In genomic region chr10:68560201-68560915, GRCh38 we compare ENCODE assay signal across 9 cellular contexts. TPM values are rescaled to one million over a fixed set of nuclear protein-coding genes. Genes with fewer than 3 reads are reported as not detected.
DNase-seq lines count a peak whose midpoint lies in the region; ATAC-seq and TF ChIP-seq lines count a peak whose summit lies in the region.
"Had no signal": no experiment of that assay in that cellular context is flagged by ENCODE, and none has a peak within 500 bp of the region (broad histone marks: within the 10 kb centered on the region; RNA-seq: fewer than 3 reads in every experiment).

TET1 (plus strand) TSS chr10:68560337; CDS start chr10:68572339, 12,002 bp downstream.

- peak within 1 kb of the TSS; percentile 50 for H3K27ac ChIP-seq in fibroblast of lung (ENCODE audit: insufficient read depth, low read length)
- no peak within 1 kb of the TSS for H3K27ac ChIP-seq in aorta (ENCODE audit: low read depth in 1 of 2, low read length in 2 of 2)
- H3K27ac ChIP-seq: epithelial cell of prostate had no signal

- H3K4me3 Mint-ChIP-seq in activated CD8-positive, alpha-beta T cell treated with anti-CD3 and anti-CD28 coated beads for 36 hours: peak within 1 kb of the TSS; percentile 71
- peak within 1 kb of the TSS; percentile 75 to 94 (median 88) for H3K4me3 Mint-ChIP-seq in naive B cell

- peak; percentile 64 for ATAC-seq in activated CD8-positive, alpha-beta T cell treated with anti-CD3 and anti-CD28 coated beads for 36 hours
- ATAC-seq in naive B cell (ENCODE audit: low read depth in 2 of 2) (peak; percentile 29 to 40), aorta (ENCODE audit: low FRiP score) (peak; percentile 73), HG02623 (IDR thresholded peaks at IDR 0.05; ENCODE audit: unreplicated experiment) (no peak)

- POLR2A ChIA-PET in activated CD8-positive, alpha-beta T cell treated with anti-CD3 and anti-CD28 coated beads for 36 hours (lab: Charles Lee): interaction anchor here (0.9 to 1.1 kb wide), 2 partner anchors 40 to 51 kb away, joined by 3 to 6 read pairs; no protein-coding TSS in a partner anchor

- H2AFZ ChIP-seq in fibroblast of lung (ENCODE audit: low read length): peak within 1 kb of the TSS; percentile 69

- intact Hi-C loops in activated CD8-positive, alpha-beta T cell treated with anti-CD3 and anti-CD28 coated beads for 36 hours (cut with micrococcal nuclease): no loop called here
- intact Hi-C loops in aorta (cut with DNase I): loop anchor here in 1 of 2 donors (5.0 kb wide), 1 partner anchor 162 kb away; the partner anchor contains the start of gene CCAR1

- peaks cover 4% of the 10 kb centered on the region for H3K4me1 ChIP-seq in fibroblast of lung (ENCODE audit: control insufficient read depth, extremely low read depth, insufficient read depth, low read length)
- H3K4me1 ChIP-seq in aorta (ENCODE audit: control insufficient read depth in 1 of 2, insufficient read depth in 2 of 2, low read length in 2 of 2): no peaks in the 10 kb centered on the region

- H3K36me3 ChIP-seq in fibroblast of lung (ENCODE audit: control insufficient read depth, insufficient read depth, low read length) (no peaks in the 10 kb centered on the region), aorta (ENCODE audit: control insufficient read depth in 1 of 2, insufficient read depth in 2 of 2, low read length in 1 of 2) (no peaks in the 10 kb centered on the region)

- H3K36me3 Mint-ChIP-seq in activated CD8-positive, alpha-beta T cell treated with anti-CD3 and anti-CD28 coated beads for 36 hours (ENCODE audit: low read depth): peaks cover 3% of the 10 kb centered on the region
- peaks cover 0 to 5% of the 10 kb centered on the region in 2 donors for H3K36me3 Mint-ChIP-seq in naive B cell

- H3K9me3 ChIP-seq in fibroblast of lung (ENCODE audit: control insufficient read depth, insufficient read depth, low read depth, low read length): no peaks in the 10 kb centered on the region
- no peaks in the 10 kb centered on the region for H3K9me3 ChIP-seq in aorta (ENCODE audit: control insufficient read depth, low read length)

- TF ChIP-seq POLR2A in NB4 (IDR thresholded peaks at IDR 0.05; ENCODE audit: extremely low read depth, insufficient read length): peak; percentile 85

- peaks cover 25% of the 10 kb centered on the region for H3K79me2 ChIP-seq in fibroblast of lung (ENCODE audit: control insufficient read depth, insufficient read depth, low read length)

- H3K4me3 ChIP-seq in NB4 (ENCODE audit: low read depth, low read length) (peak within 1 kb of the TSS; percentile 62), fibroblast of lung (replicated peaks in 1 of 4; ENCODE audit: control extremely low read depth in 1 of 4, insufficient read depth in 1 of 4, low read depth in 3 of 4, low read length in 4 of 4) (peak within 1 kb of the TSS; percentile 80 to 95 (median 91)), aorta (ENCODE audit: low read length in 2 of 2) (peak within 1 kb of the TSS; percentile 76 to 84)

- H3K9me3 Mint-ChIP-seq in activated CD8-positive, alpha-beta T cell treated with anti-CD3 and anti-CD28 coated beads for 36 hours: no peaks in the 10 kb centered on the region
- H3K9me3 Mint-ChIP-seq in naive B cell: peaks cover 0 to 6% (median 0%) of the 10 kb centered on the region in 7 donors

- WGBS in aorta, 2 donors: 1% methylated on average over 56 to 62 of the region's 62 CpGs

- CTCF ChIA-PET in activated CD8-positive, alpha-beta T cell treated with anti-CD3 and anti-CD28 coated beads for 36 hours (lab: Charles Lee): interaction anchor here (1.0 to 1.2 kb wide), 2 partner anchors 10 to 15 kb away, joined by 3 to 5 read pairs; no protein-coding TSS in a partner anchor

- no peak within 1 kb of the TSS for H3K27ac Mint-ChIP-seq in activated CD8-positive, alpha-beta T cell treated with anti-CD3 and anti-CD28 coated beads for 36 hours
- peak within 1 kb of the TSS in 2 of 6 donors; percentile 1 to 39 for H3K27ac Mint-ChIP-seq in naive B cell

- H3K27me3 Mint-ChIP-seq in activated CD8-positive, alpha-beta T cell treated with anti-CD3 and anti-CD28 coated beads for 36 hours: peaks cover 51% of the 10 kb centered on the region
- H3K27me3 Mint-ChIP-seq in naive B cell: peaks cover 61 to 81% (median 77%) of the 10 kb centered on the region in 3 donors

- H3K27me3 ChIP-seq in fibroblast of lung (ENCODE audit: control insufficient read depth, insufficient read depth, low read length) (no peaks in the 10 kb centered on the region), aorta (ENCODE audit: control insufficient read depth in 1 of 2, insufficient read depth in 2 of 2, low read length in 1 of 2) (no peaks in the 10 kb centered on the region)

- H3K4me2 ChIP-seq in fibroblast of lung (ENCODE audit: extremely low read depth, insufficient read depth, low read length): peak within 1 kb of the TSS; percentile 90

- peak within 1 kb of the TSS; percentile 71 for H3K9ac ChIP-seq in fibroblast of lung (ENCODE audit: insufficient read depth, low read length)

- H3K4me1 Mint-ChIP-seq in activated CD8-positive, alpha-beta T cell treated with anti-CD3 and anti-CD28 coated beads for 36 hours (ENCODE audit: low read depth): peaks cover 19% of the 10 kb centered on the region
- peaks cover 20 to 29% (median 21%) of the 10 kb centered on the region in 3 donors for H3K4me1 Mint-ChIP-seq in naive B cell

- TF ChIP-seq CTCF in NB4 (IDR thresholded peaks at IDR 0.05; ENCODE audit: low read depth, low read length) (no peak), fibroblast of lung (conservative IDR thresholded peaks at IDR 0.05 in 1 of 2, IDR thresholded peaks at IDR 0.05 in 1 of 2; ENCODE audit: low read depth in 1 of 2, low read length in 2 of 2) (no peak)
- no peak for TF ChIP-seq CTCF in activated CD8-positive, alpha-beta T cell treated with anti-CD3 and anti-CD28 coated beads for 36 hours (IDR thresholded peaks at IDR 0.05)

- H4K20me1 ChIP-seq in fibroblast of lung (ENCODE audit: control insufficient read depth, extremely low read depth, insufficient read depth, low read length): no peaks in the 10 kb centered on the region

- DNase-seq in SIG-M5 treated with dmso at 0.1 percent for 504 hours (lab: John Stamatoyannopoulos, UW; ENCODE audit: unreplicated experiment): peak; percentile 50
- DNase-seq in SIG-M5 (lab: John Stamatoyannopoulos, UW): no peak
- DNase-seq in NB4 (ENCODE audit: low read depth): peak; percentile 84
- peak; percentile 55 for DNase-seq in activated CD8-positive, alpha-beta T cell treated with anti-CD3 and anti-CD28 coated beads for 36 hours
- peak; percentile 54 to 75 for DNase-seq in fibroblast of lung (ENCODE audit: low read depth in 2 of 2)
- DNase-seq in naive B cell: peak; percentile 9
- DNase-seq in aorta: peak in 1 of 2 donors; percentile 50

RNA-seq across cellular contexts. Expression of gene TET1, which starts in this region (rescaled TPM):
- total RNA-seq in activated CD8-positive, alpha-beta T cell treated with anti-CD3 and anti-CD28 coated beads for 36 hours: 1 to 10 TPM; 1.1 to 1.3 TPM
- total RNA-seq in fibroblast of lung (3.3 and 3.6 TPM in 2 replicates), aorta (1 to 10 TPM; 2.2 to 3.6 TPM)
- polyA plus RNA-seq in fibroblast of lung (1.2 and 4.7 TPM in 2 replicates), naive B cell (ENCODE audit: low read depth in 6 of 6) (under 1 TPM in 5 of 6 donors, not detected in 1; 0.58 to 0.97 (median 0.64) TPM), aorta (under 1 TPM; 0.18 to 0.25 TPM)
- 0.41 and 1.9 TPM in 2 replicates for polyA plus RNA-seq in fibroblast of lung (2012)
- 2.1 and 5.1 TPM in 2 replicates for polyA minus RNA-seq in fibroblast of lung (ENCODE audit: low replicate concordance)

Comparison
In these comparisons a context has a peak if more than half of its experiments do, and no peak if none do; other contexts are left out.
1. Peak in DNase-seq and ATAC-seq in naive B cell; RNA of the gene not detected or under 1 TPM.